In the genomic region with DNA sequence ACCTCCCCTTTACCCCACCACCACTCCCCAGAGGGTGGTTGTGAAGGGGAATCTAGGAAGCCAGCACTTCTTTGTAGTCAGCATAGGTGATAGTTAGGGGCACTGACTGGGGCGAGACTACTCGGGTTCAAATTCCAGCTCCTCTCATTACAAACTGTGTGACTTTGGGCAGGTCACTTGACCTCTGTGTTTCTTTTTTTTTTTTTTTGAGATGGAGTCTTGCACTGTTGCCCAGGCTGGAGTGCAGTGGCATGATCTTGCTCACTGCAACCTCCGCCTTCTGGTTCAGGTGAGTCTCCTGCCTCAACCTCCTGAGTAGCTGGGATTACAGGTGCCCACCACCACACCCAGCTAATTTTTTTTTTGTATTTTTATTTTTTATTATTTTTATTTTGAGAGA, we compare ENCODE assay signal across 10 cellular contexts. TPM values are rescaled to one million over a fixed set of nuclear protein-coding genes. Genes with fewer than 3 reads are reported as not detected.
DNase-seq lines count a peak whose midpoint lies in the region; ATAC-seq and TF ChIP-seq lines count a peak whose summit lies in the region.
"Not testable (repeated sequence)": the region's sequence is repeated elsewhere in the genome, so short reads cannot be mapped to it uniquely, and the experiment has no call there.
"Had no signal": no experiment of that assay in that cellular context is flagged by ENCODE, and none has a peak within 500 bp of the region (broad histone marks: within the 10 kb centered on the region; RNA-seq: fewer than 3 reads in every experiment).

No MANE protein-coding gene starts in this region.

- not testable (repeated sequence) for DNase-seq in CD4-positive, alpha-beta T cell; adrenal gland; esophagus muscularis mucosa (ENCODE audit: extremely low spot score); lower lobe of right lung; gastrocnemius medialis; type B pancreatic cell (ENCODE audit: extremely low spot score, unreplicated experiment)

- in situ Hi-C loops in gastrocnemius medialis (cut with MboI; ENCODE audit: low sequenced_read_pairs in 4 of 4) = loop anchor here in 1 of 4 donors (25.0 kb wide), 1 partner anchor 461 kb away; the partner anchor contains the start of gene NOP53

- H3K27ac Mint-ChIP-seq in CD4-positive, alpha-beta T cell = peak overlapping the region; percentile 81
- H3K27ac Mint-ChIP-seq in type B pancreatic cell = not testable (repeated sequence)

- H3K36me3 Mint-ChIP-seq in CD4-positive, alpha-beta T cell (ENCODE audit: low read depth) = peaks cover 26% of the 10 kb centered on the region
- not testable (repeated sequence) for H3K36me3 Mint-ChIP-seq in type B pancreatic cell

- not testable (repeated sequence) for H3K9me3 Mint-ChIP-seq in CD4-positive, alpha-beta T cell; type B pancreatic cell

- not testable (repeated sequence) for H3K27ac ChIP-seq in CD4-positive, alpha-beta T cell (ENCODE audit: low read depth, low read length)
- H3K27ac ChIP-seq in adrenal gland (peak overlapping the region; percentile 77 to 97 (median 85)), esophagus muscularis mucosa (replicated peaks in 1 of 4) (peak overlapping the region; percentile 88 to 99 (median 98)), lower lobe of right lung (peak overlapping the region; percentile 1), gastrocnemius medialis (peak overlapping the region; percentile 47 to 69 (median 64))

- peak overlapping the region; percentile 85 for H3K4me3 Mint-ChIP-seq in CD4-positive, alpha-beta T cell
- peak overlapping the region; percentile 86 for H3K4me3 Mint-ChIP-seq in type B pancreatic cell

- H3K27me3 Mint-ChIP-seq in CD4-positive, alpha-beta T cell; type B pancreatic cell: not testable (repeated sequence)

- peaks cover 21 to 27% of the 10 kb centered on the region in 2 donors for H3K4me1 ChIP-seq in adrenal gland (replicated peaks in 1 of 2)
- peaks cover 34 to 54% (median 48%) of the 10 kb centered on the region in 4 donors for H3K4me1 ChIP-seq in esophagus muscularis mucosa
- peaks cover 26% of the 10 kb centered on the region for H3K4me1 ChIP-seq in lower lobe of right lung
- peaks cover 15 to 35% of the 10 kb centered on the region in 2 donors for H3K4me1 ChIP-seq in gastrocnemius medialis

- WGBS in adrenal gland, 4 donors = 74 to 95% (median 89%) methylated on average over 3 of the region's 3 CpGs
- WGBS in esophagus muscularis mucosa = 77% methylated on average over 3 of the region's 3 CpGs

- not testable (repeated sequence) for TF ChIP-seq POLR2A in adrenal gland (IDR thresholded peaks at IDR 0.05); esophagus muscularis mucosa (IDR thresholded peaks at IDR 0.05; ENCODE audit: low read depth); gastrocnemius medialis (IDR thresholded peaks at IDR 0.05)

- not testable (repeated sequence) for TF ChIP-seq CTCF in CD4-positive, alpha-beta T cell (IDR thresholded peaks at IDR 0.05); adrenal gland (IDR thresholded peaks at IDR 0.05); esophagus muscularis mucosa (IDR thresholded peaks at IDR 0.05); lower lobe of right lung (IDR thresholded peaks at IDR 0.05); gastrocnemius medialis (IDR thresholded peaks at IDR 0.05 in 4 of 5, conservative IDR thresholded peaks at IDR 0.05 in 1 of 5); type B pancreatic cell (conservative IDR thresholded peaks at IDR 0.05)

- not testable (repeated sequence) for H3K9me3 ChIP-seq in CD4-positive, alpha-beta T cell (ENCODE audit: control insufficient read depth, low read length); adrenal gland (replicated peaks in 1 of 3); esophagus muscularis mucosa; lower lobe of right lung; gastrocnemius medialis

- CTCF ChIA-PET in CD4-positive, alpha-beta T cell (lab: Charles Lee) = interaction anchor here (1.1 to 2.9 kb wide), 2 partner anchors 8 to 72 kb away, joined by 3 to 10 read pairs; partner anchors contain the start of gene DHX34

- POLR2A ChIA-PET in CD4-positive, alpha-beta T cell (lab: Charles Lee) = interaction anchor here (1.2 to 3.1 kb wide), 3 partner anchors 20 to 163 kb away, joined by 5 to 124 read pairs (median 14); partner anchors contain the start of genes CCDC9 and ZC3H4

- H3K36me3 ChIP-seq in adrenal gland (replicated peaks in 1 of 2); esophagus muscularis mucosa; lower lobe of right lung; gastrocnemius medialis: not testable (repeated sequence)

- not testable (repeated sequence) for ATAC-seq in CD4-positive, alpha-beta T cell (ENCODE audit: poor library complexity); lower lobe of right lung; gastrocnemius medialis

- peaks cover 28% of the 10 kb centered on the region for H3K4me1 Mint-ChIP-seq in CD4-positive, alpha-beta T cell (ENCODE audit: low read depth)
- H3K4me1 Mint-ChIP-seq in type B pancreatic cell (ENCODE audit: unreplicated experiment) = peaks cover 14% of the 10 kb centered on the region

- H3K4me3 ChIP-seq in adrenal gland, lower lobe of right lung, gastrocnemius medialis: not testable (repeated sequence)
- peak overlapping the region in 1 of 4 donors; percentile 88 for H3K4me3 ChIP-seq in esophagus muscularis mucosa

- not testable (repeated sequence) for H3K27me3 ChIP-seq in CD4-positive, alpha-beta T cell (ENCODE audit: control insufficient read depth, insufficient read depth, low read length); adrenal gland; esophagus muscularis mucosa; lower lobe of right lung (ENCODE audit: low read depth); gastrocnemius medialis

- not testable (repeated sequence) for TF ChIP-seq EP300 in esophagus muscularis mucosa (IDR thresholded peaks at IDR 0.05)

- intact Hi-C loops in CD4-positive, alpha-beta T cell (cut with DNase I, micrococcal nuclease) = loop anchor here in 1 of 2 experiments (10.0 kb wide), 2 partner anchors 328 to 672 kb away; partner anchors contain the start of genes BICRA and CALM3
- intact Hi-C loops in adrenal gland (cut with DNase I); esophagus muscularis mucosa (cut with DNase I); lower lobe of right lung (cut with DNase I): not testable (repeated sequence)
- intact Hi-C loops in gastrocnemius medialis (cut with DNase I; ENCODE audit: low total_unique reads) = loop anchor here (10.0 kb wide), 2 partner anchors 238 to 418 kb away; partner anchors contain the start of gene NAPA

RNA-seq across cellular contexts. Expression of gene INAFM1, which starts 1.8 kb away (rescaled TPM):
- 10 to 100 TPM; 16.9 to 19.3 TPM for total RNA-seq in CD4-positive, alpha-beta T cell
- total RNA-seq in adrenal gland (100 to 1,000 TPM in 1 of 8 donors, 10 to 100 TPM in 7; 18.1 to 183 (median 66.7) TPM), esophagus muscularis mucosa (10 to 100 TPM; 12.5 to 17.4 (median 16.9) TPM), lower lobe of right lung (18.0 TPM), gastrocnemius medialis (1 to 10 TPM; 3.9 to 8.5 (median 7.2) TPM), type B pancreatic cell (ENCODE audit: low replicate concordance) (8.2 and 9.6 TPM in 2 replicates)
- 100 to 1,000 TPM in 1 of 3 donors, 10 to 100 TPM in 1, 1 to 10 TPM in 1; 7.8 to 144 (median 62.0) TPM for polyA plus RNA-seq in adrenal gland

RNA-seq across cellular contexts. Expression of gene CCDC9, which starts 20.2 kb away (rescaled TPM):
- 10 to 100 TPM; 68.5 to 74.3 TPM for total RNA-seq in CD4-positive, alpha-beta T cell
- total RNA-seq in adrenal gland (10 to 100 TPM; 12.8 to 52.9 (median 32.5) TPM), esophagus muscularis mucosa (10 to 100 TPM; 22.4 to 30.6 (median 25.5) TPM), lower lobe of right lung (30.7 TPM), gastrocnemius medialis (10 to 100 TPM; 13.1 to 22.7 (median 18.5) TPM), type B pancreatic cell (ENCODE audit: low replicate concordance) (22.4 and 29.3 TPM in 2 replicates)
- 10 to 100 TPM; 23.2 to 86.5 (median 31.8) TPM for polyA plus RNA-seq in adrenal gland

RNA-seq across cellular contexts. Expression of gene C5AR1, which starts 33.1 kb away (rescaled TPM):
- total RNA-seq in CD4-positive, alpha-beta T cell = 1 to 10 TPM; 4.4 to 5.8 TPM
- total RNA-seq in adrenal gland = 10 to 100 TPM in 7 of 8 donors, under 1 TPM in 1; 0.91 to 34.8 (median 20.1) TPM
- 1 to 10 TPM; 3.2 to 7.9 (median 3.9) TPM for polyA plus RNA-seq in adrenal gland
- 10 to 100 TPM in 1 of 4 donors, 1 to 10 TPM in 3; 5.0 to 32.6 (median 7.0) TPM for total RNA-seq in esophagus muscularis mucosa
- 79.9 TPM for total RNA-seq in lower lobe of right lung
- 1 to 10 TPM in 3 of 4 donors, under 1 TPM in 1; 0.27 to 3.7 (median 2.1) TPM for total RNA-seq in gastrocnemius medialis
- 0.93 and 1.0 TPM in 2 replicates for total RNA-seq in type B pancreatic cell (ENCODE audit: low replicate concordance)

RNA-seq across cellular contexts. Expression of gene BBC3, which starts 45.5 kb away (rescaled TPM):
- total RNA-seq in CD4-positive, alpha-beta T cell = 10 to 100 TPM; 39.8 to 42.1 TPM
- total RNA-seq in adrenal gland (10 to 100 TPM in 4 of 8 donors, 1 to 10 TPM in 4; 1.7 to 17.9 (median 10.1) TPM), esophagus muscularis mucosa (10 to 100 TPM in 2 of 4 donors, 1 to 10 TPM in 2; 5.0 to 21.3 (median 11.5) TPM), lower lobe of right lung (18.5 TPM), gastrocnemius medialis (1 to 10 TPM; 3.4 to 7.6 (median 4.2) TPM), type B pancreatic cell (ENCODE audit: low replicate concordance) (14.8 and 36.2 TPM in 2 replicates)
- polyA plus RNA-seq in adrenal gland = 1 to 10 TPM in 2 of 3 donors, under 1 TPM in 1; 0.27 to 8.4 (median 4.4) TPM

RNA-seq across cellular contexts. Expression of gene C5AR2, which starts 55.5 kb away (rescaled TPM):
- total RNA-seq in CD4-positive, alpha-beta T cell = under 1 TPM; 0.06 to 0.19 TPM
- total RNA-seq in adrenal gland (1 to 10 TPM in 7 of 8 donors, under 1 TPM in 1; 0.42 to 4.4 (median 2.6) TPM), esophagus muscularis mucosa (1 to 10 TPM in 1 of 4 donors, under 1 TPM in 3; 0.42 to 4.6 (median 0.72) TPM), lower lobe of right lung (6.4 TPM), gastrocnemius medialis (under 1 TPM; 0.15 to 0.97 (median 0.32) TPM), type B pancreatic cell (ENCODE audit: low replicate concordance) (0.07 TPM in 1 of 2 replicates, not detected in the other)
- polyA plus RNA-seq in adrenal gland = 1 to 10 TPM in 1 of 3 donors, under 1 TPM in 2; 0.37 to 1.1 (median 0.57) TPM
- total RNA-seq: activated naive CD8-positive, alpha-beta T cell treated with anti-CD3 and anti-CD28 coated beads for 36 hours; CD8-positive, alpha-beta T cell; G401 had no signal
- polyA plus RNA-seq: smooth muscle cell had no signal
